ENCODE assay signal across 11 cellular contexts in the genomic region with DNA sequence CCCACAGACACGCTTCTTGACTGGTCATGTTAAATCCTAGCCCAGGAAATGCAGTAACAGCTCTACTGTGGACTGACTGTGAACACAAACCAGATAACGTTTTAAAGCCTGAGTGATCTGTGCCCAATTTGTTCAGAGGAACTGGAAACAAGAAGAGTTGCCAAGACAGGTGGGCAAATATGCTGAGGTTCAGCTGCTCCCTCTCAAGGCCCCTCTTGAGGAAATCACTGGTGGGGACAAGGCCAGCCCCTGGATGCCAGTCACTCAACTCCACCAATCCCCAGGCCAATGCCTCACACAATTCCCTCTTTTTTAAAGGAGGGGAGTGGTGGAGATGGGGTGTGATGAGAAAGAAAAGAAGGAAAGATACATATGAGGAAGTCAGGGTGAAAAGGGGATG.
"Had no signal": no experiment of that assay in that cellular context is flagged by ENCODE, and none has a peak within 500 bp of the region (broad histone marks: within the 10 kb centered on the region; RNA-seq: fewer than 3 reads in every experiment).

No MANE protein-coding gene starts in this region.

- DNase-seq: GM23248, GOT3, H7, H9, HCEC 1CT, HFFc6 had no signal

- H3K4me3 ChIP-seq: GM23248, GM23338, HAP-1 had no signal

- H3K4me3 Mint-ChIP-seq: GM23338, H9, HFFc6 had no signal

- FAIRE-seq: H1, H54 had no signal

- H3K9me3 Mint-ChIP-seq: GM23338, H9, HFFc6 had no signal

- H3K36me3 ChIP-seq: HAP-1 had no signal

- H3K4me1 ChIP-seq: HAP-1 had no signal

- H3K9ac ChIP-seq: GM23248 had no signal

- H3K4me2 ChIP-seq: GM23338 had no signal

- ATAC-seq: GM23338, HCT116 had no signal

- H3K4me1 Mint-ChIP-seq: GM23338, H9 had no signal

- H3K27ac ChIP-seq: GM23248 had no signal

- H2AFZ ChIP-seq: GM23248, GM23338 had no signal

- H3K9me3 ChIP-seq: HAP-1 had no signal

- H3K27ac Mint-ChIP-seq: GM23338, H9, HFFc6 had no signal
